10 cellular contexts compared by ENCODE assay signal in genomic region chr6:30981942-30982772, GRCh38. TPM values are rescaled to one million over a fixed set of nuclear protein-coding genes. Genes with fewer than 3 reads are reported as not detected.
DNase-seq lines count a peak whose midpoint lies in the region; ATAC-seq, FAIRE-seq and TF ChIP-seq lines count a peak whose summit lies in the region.
"Had no signal": no experiment of that assay in that cellular context is flagged by ENCODE, and none has a peak within 500 bp of the region (broad histone marks: within the 10 kb centered on the region; RNA-seq: fewer than 3 reads in every experiment).

No MANE protein-coding gene starts in this region.

- intact Hi-C loops in pancreas (cut with DNase I) = no loop called here
- intact Hi-C loops in natural killer cell (cut with micrococcal nuclease) = no loop called here

- H3K4me3 Mint-ChIP-seq in natural killer cell (no peak overlapping the region), T-cell (no peak overlapping the region)

- H3K36me3 Mint-ChIP-seq in natural killer cell = no peaks in the 10 kb centered on the region
- no peaks in the 10 kb centered on the region for H3K36me3 Mint-ChIP-seq in T-cell

- WGBS in pancreas, 2 donors = 7 to 10% methylated on average over 13 of the region's 13 CpGs

- no peaks in the 10 kb centered on the region for H3K36me3 ChIP-seq in pancreas
- H3K36me3 ChIP-seq: tibial nerve had no signal

- H3K27me3 Mint-ChIP-seq in natural killer cell (ENCODE audit: low read depth in 2 of 2) = peaks cover 30 to 60% of the 10 kb centered on the region in 2 donors
- peaks cover 39% of the 10 kb centered on the region in 2 donors for H3K27me3 Mint-ChIP-seq in T-cell

- peak overlapping the region in 3 of 4 donors; percentile 33 to 34 (median 33) for H3K27ac ChIP-seq in pancreas
- H3K27ac ChIP-seq: tibial nerve had no signal

- H3K27ac Mint-ChIP-seq in natural killer cell = no peak overlapping the region
- no peak overlapping the region for H3K27ac Mint-ChIP-seq in T-cell

- peak; percentile 94 to 98 (median 96) for ATAC-seq in pancreas
- no peak for ATAC-seq in natural killer cell
- ATAC-seq in T-cell (replicated peaks in 1 of 4) = no peak
- ATAC-seq in GM18873 (IDR thresholded peaks at IDR 0.05; ENCODE audit: low FRiP score, unreplicated experiment) = no peak

- H3K4me3 ChIP-seq in pancreas = peak overlapping the region in 2 of 4 donors; percentile 8 to 25
- H3K4me3 ChIP-seq: tibial nerve had no signal

- H3K9me3 Mint-ChIP-seq in natural killer cell (no peaks in the 10 kb centered on the region), T-cell (no peaks in the 10 kb centered on the region)

- no peak for FAIRE-seq in pancreas (lab: Jason Lieb, UNC)

- H3K4me1 Mint-ChIP-seq in natural killer cell (no peaks in the 10 kb centered on the region), T-cell (peaks cover 0 to 8% (median 0%) of the 10 kb centered on the region in 3 donors)

- H3K9me3 ChIP-seq in pancreas = no peaks in the 10 kb centered on the region
- H3K9me3 ChIP-seq: tibial nerve had no signal

- DNase-seq in GM04503 (ENCODE audit: low read depth) = peak; percentile 48
- peak; percentile 83 for DNase-seq in RPMI7951 (ENCODE audit: low read depth)
- peak; percentile 46 for DNase-seq in foreskin melanocyte
- DNase-seq in pancreas = peak in 4 of 6 donors; percentile 46 to 65 (median 55)
- DNase-seq in GM20000 (ENCODE audit: low spot score) = no peak
- DNase-seq in natural killer cell = no peak
- no peak for DNase-seq in T-cell
- DNase-seq: hippocampal formation had no signal

- POLR2A ChIA-PET in T-cell (lab: Charles Lee) = interaction anchor here (0.5 to 0.6 kb wide), 2 partner anchors 26 to 215 kb away, joined by 4 read pairs; no protein-coding TSS in a partner anchor

- CTCF ChIA-PET in T-cell (lab: Charles Lee) = interaction anchor here in 1 of 2 donors (0.6 kb wide), 1 partner anchor 281 kb away, joined by 4 read pairs; no protein-coding TSS in a partner anchor

- peaks cover 0 to 4% (median 0%) of the 10 kb centered on the region in 3 donors for H3K4me1 ChIP-seq in pancreas

- H3K27me3 ChIP-seq in pancreas = no peaks in the 10 kb centered on the region
- H3K27me3 ChIP-seq: tibial nerve had no signal

- peak in 2 of 4 donors; percentile 10 to 29 for TF ChIP-seq CTCF in pancreas (IDR thresholded peaks at IDR 0.05)
- TF ChIP-seq CTCF in GM20000 (IDR thresholded peaks at IDR 0.05; ENCODE audit: extremely low read depth, missing control alignments) = no peak
- TF ChIP-seq CTCF in natural killer cell (IDR thresholded peaks at IDR 0.05) = no peak

RNA-seq across cellular contexts. Expression of gene MUC21, which starts 1.4 kb away (rescaled TPM):
- not detected in 2 replicates for total RNA-seq in RPMI7951 (2014; rRNA removed; shearing (Covaris generic))
- total RNA-seq in pancreas (not detected), natural killer cell (not detected), T-cell (not detected)
- polyA plus RNA-seq in pancreas = under 1 TPM; 0.07 to 0.23 TPM
- total RNA-seq: tibial nerve had no signal

RNA-seq across cellular contexts. Expression of gene MUC22, which starts 28.1 kb away (rescaled TPM):
- total RNA-seq in RPMI7951 (2014; rRNA removed; shearing (Covaris generic)) = not detected in 2 replicates
- total RNA-seq in pancreas (not detected), natural killer cell (not detected), T-cell (not detected)
- polyA plus RNA-seq in pancreas = under 1 TPM in 1 of 2 donors, not detected in 1; 0.02 TPM
- total RNA-seq: tibial nerve had no signal

RNA-seq across cellular contexts. Expression of gene MUCL3, which starts 41.4 kb away (rescaled TPM):
- not detected in 2 replicates for total RNA-seq in RPMI7951 (2014; rRNA removed; shearing (Covaris generic))
- total RNA-seq in pancreas (1 to 10 TPM in 1 of 6 donors, under 1 TPM in 1, not detected in 4; 0.09 to 5.6 TPM), natural killer cell (not detected), T-cell (under 1 TPM in 1 of 5 donors, not detected in 4; 0.09 TPM)
- 1 to 10 TPM in 1 of 2 donors, under 1 TPM in 1; 0.04 to 1.2 TPM for polyA plus RNA-seq in pancreas

RNA-seq across cellular contexts. Expression of gene SFTA2, which starts 50.2 kb away (rescaled TPM):
- total RNA-seq in RPMI7951 (2014; rRNA removed; shearing (Covaris generic)) = 0.24 TPM in 1 of 2 replicates, not detected in the other
- 1 to 10 TPM in 5 of 6 donors, under 1 TPM in 1; 0.83 to 6.6 (median 2.1) TPM for total RNA-seq in pancreas
- 10 to 100 TPM; 14.4 to 22.9 TPM for polyA plus RNA-seq in pancreas
- total RNA-seq in natural killer cell = not detected
- total RNA-seq in T-cell = under 1 TPM in 2 of 5 donors, not detected in 3; 0.51 to 0.67 TPM
- total RNA-seq: tibial nerve had no signal

Comparison
In these comparisons a context has a peak if more than half of its experiments do, and no peak if none do; other contexts are left out.
1. DNase-seq: peak in GM04503 (single experiment), RPMI7951 (single experiment), foreskin melanocyte (single experiment) and pancreas (4 of 6); none in GM20000 (single experiment), natural killer cell (single experiment) and T-cell (0 of 34).
2. ATAC-seq: peak in pancreas (4 of 4); none in natural killer cell (0 of 3), T-cell (0 of 4) and GM18873 (single experiment).